8 cellular contexts compared by ENCODE assay signal in genomic region chr4:71004281-71004851, GRCh38. TPM values are rescaled to one million over a fixed set of nuclear protein-coding genes. Genes with fewer than 3 reads are reported as not detected.
DNase-seq lines count a peak whose midpoint lies in the region; ATAC-seq and TF ChIP-seq lines count a peak whose summit lies in the region.

No MANE protein-coding gene starts in this region.

- H3K27ac Mint-ChIP-seq in immature natural killer cell = peak overlapping the region; percentile 63 to 91 (median 86)
- no peak overlapping the region for H3K27ac Mint-ChIP-seq in type B pancreatic cell

- H3K9me3 Mint-ChIP-seq in immature natural killer cell = no peaks in the 10 kb centered on the region
- peaks cover 15% of the 10 kb centered on the region for H3K9me3 Mint-ChIP-seq in type B pancreatic cell

- peaks cover 14 to 28% (median 23%) of the 10 kb centered on the region in 3 donors for H3K36me3 Mint-ChIP-seq in immature natural killer cell
- peaks cover 49% of the 10 kb centered on the region for H3K36me3 Mint-ChIP-seq in type B pancreatic cell

- H3K4me1 Mint-ChIP-seq in immature natural killer cell (peaks cover 79 to 94% of the 10 kb centered on the region in 2 donors), type B pancreatic cell (ENCODE audit: unreplicated experiment) (peaks cover 12% of the 10 kb centered on the region)

- peak; percentile 39 for ATAC-seq in HG02678 (IDR thresholded peaks at IDR 0.05; ENCODE audit: unreplicated experiment)

- H3K4me3 Mint-ChIP-seq in immature natural killer cell (peak overlapping the region; percentile 28 to 65 (median 46)), type B pancreatic cell (no peak overlapping the region)

- DNase-seq in GM10266 (ENCODE audit: extremely low spot score) (no peak), immature natural killer cell (peak in 2 of 3 donors; percentile 33 to 39), amniotic stem cell (lab: John Stamatoyannopoulos, UW) (no peak), CD1c-positive myeloid dendritic cell (ENCODE audit: extremely low spot score) (no peak), dermis blood vessel endothelial cell (no peak), type B pancreatic cell (ENCODE audit: extremely low spot score, unreplicated experiment) (no peak)
- DNase-seq in activated CD4-positive, CD25-positive, alpha-beta regulatory T cell treated with anti-CD3 and anti-CD28 coated beads, Interleukin-2, amount 50 U/mL, for 72 hours = peak; percentile 49

- peaks cover 0 to 2% (median 0%) of the 10 kb centered on the region in 3 donors for H3K27me3 Mint-ChIP-seq in immature natural killer cell (ENCODE audit: low read depth in 3 of 3)
- no peaks in the 10 kb centered on the region for H3K27me3 Mint-ChIP-seq in type B pancreatic cell

- TF ChIP-seq CTCF in GM10266 (IDR thresholded peaks at IDR 0.05; ENCODE audit: control insufficient read depth, insufficient read depth, low read depth, missing control alignments) (peak; percentile 44), type B pancreatic cell (conservative IDR thresholded peaks at IDR 0.05) (no peak)

RNA-seq across cellular contexts. Expression of gene DCK, which starts 10.9 kb away (rescaled TPM):
- polyA plus RNA-seq in immature natural killer cell = 100 to 1,000 TPM in 1 of 3 donors, 10 to 100 TPM in 2; 78.7 to 117 (median 78.8) TPM
- total RNA-seq in dermis blood vessel endothelial cell (27.8 and 29.4 TPM in 2 replicates), type B pancreatic cell (ENCODE audit: low replicate concordance) (14.9 and 15.5 TPM in 2 replicates)

Comparison
In these comparisons a context has a peak if more than half of its experiments do, and no peak if none do; other contexts are left out.
1. DNase-seq: peak in activated CD4-positive, CD25-positive, alpha-beta regulatory T cell treated with anti-CD3 and anti-CD28 coated beads, Interleukin-2, amount 50 U/mL, for 72 hours (single experiment) and immature natural killer cell (2 of 3); none in GM10266 (single experiment), amniotic stem cell (single experiment), CD1c-positive myeloid dendritic cell (single experiment), dermis blood vessel endothelial cell (single experiment) and type B pancreatic cell (single experiment).